Comparison of ENCODE assay signal across 8 cellular contexts in the genomic region with DNA sequence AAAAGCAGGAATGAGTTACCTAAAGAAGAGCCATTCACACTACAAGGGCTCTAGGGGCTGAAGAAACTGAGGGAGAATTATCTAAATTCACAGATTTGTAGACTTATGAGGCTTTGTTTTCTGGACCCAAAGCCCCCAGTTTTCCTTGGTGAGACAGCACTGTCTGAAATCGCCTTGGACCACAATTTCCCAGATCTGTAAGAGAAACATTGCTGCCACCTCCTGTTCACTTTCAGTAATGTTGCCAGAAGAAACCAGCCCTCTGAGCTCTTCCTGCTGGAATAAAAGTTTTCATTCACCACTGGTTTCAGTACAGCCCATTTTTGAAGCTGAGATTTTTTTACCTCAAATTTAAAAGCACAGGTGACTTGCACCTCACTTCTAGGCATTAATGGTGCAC.
DNase-seq lines count a peak whose midpoint lies in the region; ATAC-seq and TF ChIP-seq lines count a peak whose summit lies in the region.

No MANE protein-coding gene starts in this region.

- WGBS in lung, 2 donors = 3 to 6% methylated on average over 1 of the region's 1 CpG

- ATAC-seq in lung (ENCODE audit: insufficient read depth, low FRiP score) (peak; percentile 41), GM18858 (IDR thresholded peaks at IDR 0.05; ENCODE audit: unreplicated experiment) (no peak)

- H3K9me3 ChIP-seq in A673 (ENCODE audit: low read depth, low read length, poor library complexity, severe bottlenecking) (no peaks in the 10 kb centered on the region), lung (ENCODE audit: control insufficient read depth in 2 of 2, insufficient read depth in 1 of 2, low read length in 1 of 2) (no peaks in the 10 kb centered on the region)

- intact Hi-C loops in A673 (cut with micrococcal nuclease; ENCODE audit: unreplicated experiment) = loop anchor here (5.0 kb wide), 2 partner anchors 695 to 815 kb away; no protein-coding TSS in a partner anchor

- no peak overlapping the region for H3K27ac ChIP-seq in A673 (ENCODE audit: low read depth, low read length, poor library complexity, severe bottlenecking)
- no peak overlapping the region for H3K27ac ChIP-seq in lung (ENCODE audit: low read depth in 1 of 2, low read length in 1 of 2)

- DNase-seq in A673 (ENCODE audit: low spot score) (peak; percentile 72), HT1080 (ENCODE audit: low read depth) (peak; percentile 49), OCI-M1 (lab: John Stamatoyannopoulos, UW) (peak; percentile 70), dermis microvascular lymphatic vessel endothelial cell (ENCODE audit: low read depth in 2 of 2) (peak; percentile 38 to 68), lung (ENCODE audit: low spot score) (no peak)
- DNase-seq in activated CD4-positive, CD25-positive, alpha-beta regulatory T cell treated with anti-CD3 and anti-CD28 coated beads, Interleukin-2, amount 50 U/mL, for 72 hours = no peak

- H3K36me3 ChIP-seq in A673 (ENCODE audit: insufficient read depth, low read length, poor library complexity, severe bottlenecking) = no peaks in the 10 kb centered on the region
- H3K36me3 ChIP-seq in lung (ENCODE audit: control insufficient read depth in 2 of 2, insufficient read depth in 2 of 2, low read length in 2 of 2) = no peaks in the 10 kb centered on the region

- no TSS peak for BruUV-seq in A673 (replicated peaks; lab: Mats Ljungman, UMichigan)

- peak; percentile 70 for TF ChIP-seq CTCF in A673 (conservative IDR thresholded peaks at IDR 0.05; ENCODE audit: low read depth, low read length)
- TF ChIP-seq CTCF in GM12875 (IDR thresholded peaks at IDR 0.05; ENCODE audit: borderline replicate concordance, insufficient read depth, low read depth, low read length) = peak; percentile 46
- TF ChIP-seq CTCF in lung (IDR thresholded peaks at IDR 0.05; ENCODE audit: control extremely low read depth, extremely low read depth) = peak; percentile 12

- CTCF ChIA-PET in A673 (lab: Charles Lee) = interaction anchor here (0.7 to 1.4 kb wide), 4 partner anchors 180 to 694 kb away, joined by 3 to 7 read pairs (median 4); no protein-coding TSS in a partner anchor

- H3K4me1 ChIP-seq in A673 (ENCODE audit: insufficient read depth, low read length, poor library complexity, severe bottlenecking) (no peaks in the 10 kb centered on the region), lung (ENCODE audit: control insufficient read depth in 2 of 2, insufficient read depth in 2 of 2, low read length in 2 of 2) (no peaks in the 10 kb centered on the region)

- peaks cover 29% of the 10 kb centered on the region for H3K27me3 ChIP-seq in A673 (replicated peaks; ENCODE audit: insufficient read depth, low read depth, low read length, poor library complexity)
- H3K27me3 ChIP-seq in lung (ENCODE audit: control insufficient read depth, insufficient read depth) = no peaks in the 10 kb centered on the region

- POLR2A ChIA-PET in A673 (lab: Charles Lee; ENCODE audit: low non-redundant PET) = no interaction called here

- H3K4me3 ChIP-seq in A673 (ENCODE audit: low read depth, low read length, poor library complexity, severe bottlenecking) (no peak overlapping the region), GM12875 (ENCODE audit: low read depth, low read length) (no peak overlapping the region), lung (no peak overlapping the region)

Comparison
In these comparisons a context has a peak if more than half of its experiments do, and no peak if none do; other contexts are left out.
1. DNase-seq: peak in A673 (single experiment), HT1080 (single experiment), OCI-M1 (single experiment) and dermis microvascular lymphatic vessel endothelial cell (2 of 2); none in lung (single experiment) and activated CD4-positive, CD25-positive, alpha-beta regulatory T cell treated with anti-CD3 and anti-CD28 coated beads, Interleukin-2, amount 50 U/mL, for 72 hours (single experiment).
2. CTCF ChIP-seq: peak in every context shown above with its lines; median percentile 70 in A673; 46 in GM12875; 12 in lung.